8 cellular contexts compared by ENCODE assay signal in genomic region chr12:117968084-117968789, GRCh38. TPM values are rescaled to one million over a fixed set of nuclear protein-coding genes. Genes with fewer than 3 reads are reported as not detected.
DNase-seq lines count a peak whose midpoint lies in the region; ATAC-seq and TF ChIP-seq lines count a peak whose summit lies in the region.

No MANE protein-coding gene starts in this region.

- H3K27ac Mint-ChIP-seq in CD8-positive, alpha-beta T cell: no peak overlapping the region

- peaks cover 14% of the 10 kb centered on the region for H3K9me3 Mint-ChIP-seq in CD8-positive, alpha-beta T cell

- no peaks in the 10 kb centered on the region for H3K9me3 ChIP-seq in CD8-positive, alpha-beta T cell (ENCODE audit: low read length)
- peaks cover 4% of the 10 kb centered on the region for H3K9me3 ChIP-seq in neural cell (ENCODE audit: low read length)

- H3K36me3 Mint-ChIP-seq in CD8-positive, alpha-beta T cell: no peaks in the 10 kb centered on the region

- H3K4me2 ChIP-seq in neural cell (ENCODE audit: low read length): peak overlapping the region; percentile 8

- H4K20me1 ChIP-seq in neural cell (ENCODE audit: insufficient read depth): no peaks in the 10 kb centered on the region

- no peak for DNase-seq in CD8-positive, alpha-beta T cell
- DNase-seq in LNCaP clone FGC (ENCODE audit: low read depth): no peak
- peak; percentile 35 for DNase-seq in cerebellum (ENCODE audit: low spot score)
- DNase-seq in NAMALWA (ENCODE audit: low spot score): no peak
- DNase-seq in NCI-H2107 treated with DMSO at 0.1 percent for 48 hours (lab: John Stamatoyannopoulos, UW; ENCODE audit: unreplicated experiment): no peak

- peak overlapping the region; percentile 65 for H3K4me3 Mint-ChIP-seq in CD8-positive, alpha-beta T cell

- H3K36me3 ChIP-seq in CD8-positive, alpha-beta T cell (ENCODE audit: insufficient read depth, low read length): no peaks in the 10 kb centered on the region
- H3K36me3 ChIP-seq in neural cell (ENCODE audit: insufficient read depth, low read length): no peaks in the 10 kb centered on the region

- H3K4me3 ChIP-seq in CD8-positive, alpha-beta T cell (ENCODE audit: low read depth, low read length): peak overlapping the region; percentile 23
- H3K4me3 ChIP-seq in LNCaP clone FGC (ENCODE audit: low read depth, low read length) (peak overlapping the region; percentile 82), neural cell (ENCODE audit: low read length) (peak overlapping the region; percentile 81)

- CTCF ChIA-PET in CD8-positive, alpha-beta T cell (lab: Charles Lee): no interaction called here

- POLR2A ChIA-PET in CD8-positive, alpha-beta T cell (lab: Charles Lee): no interaction called here

- peaks cover 7% of the 10 kb centered on the region for H3K4me1 Mint-ChIP-seq in CD8-positive, alpha-beta T cell (ENCODE audit: low read depth)

- H2AFZ ChIP-seq in neural cell (ENCODE audit: low read depth, low read length): peak overlapping the region; percentile 80

- peaks cover 4% of the 10 kb centered on the region for H3F3A ChIP-seq in neural cell (ENCODE audit: insufficient read depth, low read length, poor library complexity, severe bottlenecking)

- H3K79me2 ChIP-seq in neural cell (replicated peaks; ENCODE audit: insufficient read depth, low read length): peaks cover 34% of the 10 kb centered on the region

- H3K27me3 Mint-ChIP-seq in CD8-positive, alpha-beta T cell (ENCODE audit: low read depth): peaks cover 58% of the 10 kb centered on the region

- TF ChIP-seq RAD21 in neural cell (conservative IDR thresholded peaks at IDR 0.05): no peak

- H3K27ac ChIP-seq in CD8-positive, alpha-beta T cell (ENCODE audit: low read depth, low read length): no peak overlapping the region
- peak overlapping the region; percentile 96 for H3K27ac ChIP-seq in neural cell (ENCODE audit: low read length)

- peaks cover 6% of the 10 kb centered on the region for H3K27me3 ChIP-seq in CD8-positive, alpha-beta T cell (ENCODE audit: insufficient read depth, low read length)
- no peaks in the 10 kb centered on the region for H3K27me3 ChIP-seq in neural cell (ENCODE audit: insufficient read depth, low read depth, low read length)

- TF ChIP-seq EP300 in neural cell (conservative IDR thresholded peaks at IDR 0.05; ENCODE audit: poor library complexity, severe bottlenecking): no peak

- H3K4me1 ChIP-seq in CD8-positive, alpha-beta T cell (ENCODE audit: insufficient read depth, low read length): peaks cover 3% of the 10 kb centered on the region

- ATAC-seq in CD8-positive, alpha-beta T cell: no peak
- ATAC-seq in GM19463 (IDR thresholded peaks at IDR 0.05; ENCODE audit: unreplicated experiment) (no peak), GM21367 (IDR thresholded peaks at IDR 0.05; ENCODE audit: unreplicated experiment) (no peak)

- intact Hi-C loops in CD8-positive, alpha-beta T cell (cut with DNase I, micrococcal nuclease): no loop called here

- H3K9ac ChIP-seq in neural cell (ENCODE audit: low read length): peak overlapping the region; percentile 95

- no peak for TF ChIP-seq CTCF in CD8-positive, alpha-beta T cell (IDR thresholded peaks at IDR 0.05)
- TF ChIP-seq CTCF in LNCaP clone FGC (IDR thresholded peaks at IDR 0.05; ENCODE audit: control insufficient read depth, extremely low read depth, insufficient read depth) (no peak), neural cell (IDR thresholded peaks at IDR 0.05; ENCODE audit: poor library complexity, severe bottlenecking) (no peak)

- no peaks in the 10 kb centered on the region for H3K9me2 ChIP-seq in neural cell (ENCODE audit: insufficient read depth, low read length)

TF ChIP-seq in neural cell, 6 proteins besides CTCF, POLR2A, EP300 and RAD21:
- TF ChIP-seq SMC3 (conservative IDR thresholded peaks at IDR 0.05; ENCODE audit: poor library complexity) (no peak), REST (IDR thresholded peaks at IDR 0.05; ENCODE audit: borderline replicate concordance) (no peak), POLR2AphosphoS5 (IDR thresholded peaks at IDR 0.05) (no peak), EZH2 (IDR thresholded peaks at IDR 0.05; ENCODE audit: borderline replicate concordance, insufficient read depth, low read length, poor library complexity, severe bottlenecking) (no peak), TAF1 (IDR thresholded peaks at IDR 0.05; ENCODE audit: low read depth) (no peak), MXI1 (conservative IDR thresholded peaks at IDR 0.05; ENCODE audit: poor library complexity, severe bottlenecking) (no peak)

RNA-seq across cellular contexts. Expression of gene KSR2, which starts 0.6 kb away (rescaled TPM):
- under 1 TPM in 1 of 2 experiments, not detected in 1; 0.03 TPM for total RNA-seq in CD8-positive, alpha-beta T cell
- total RNA-seq in cerebellum: 3.6 TPM
- 3.0 and 3.4 TPM in 2 replicates for polyA plus RNA-seq in neural cell
- 11.9 and 19.4 TPM in 2 replicates for polyA minus RNA-seq in neural cell

RNA-seq across cellular contexts. Expression of gene RFC5, which starts 48.3 kb away (rescaled TPM):
- 10 to 100 TPM in 1 of 2 experiments, 1 to 10 TPM in 1; 9.9 to 13.8 TPM for total RNA-seq in CD8-positive, alpha-beta T cell
- total RNA-seq in cerebellum: 20.3 TPM
- polyA plus RNA-seq in neural cell: 36.5 and 39.4 TPM in 2 replicates
- 18.3 and 19.1 TPM in 2 replicates for polyA minus RNA-seq in neural cell

Comparison
In these comparisons a context has a peak if more than half of its experiments do, and no peak if none do; other contexts are left out.
1. H3K4me3 ChIP-seq: peak in every context shown above with its lines; median percentile 82 in LNCaP clone FGC; 81 in neural cell; 23 in CD8-positive, alpha-beta T cell.